In genomic region chr22:41288245-41288946, GRCh38 we compare ENCODE assay signal across 1 cellular context.
TF ChIP-seq lines count a peak whose summit lies in the region.

No MANE protein-coding gene starts in this region.

TF ChIP-seq in K562, 482 proteins besides CTCF, POLR2A, EP300 and RAD21 (continued from another document):
- TF ChIP-seq E2F8 (IDR thresholded peaks at IDR 0.05; ENCODE audit: low read depth, partially characterized antibody), result no peak
- peak; percentile 51; the same call in 1 of the 2 replicates for TF ChIP-seq SMARCE1 (IDR thresholded peaks at IDR 0.05)
- peak in 1 of 2 experiments; percentile 80 for TF ChIP-seq AFF1 (IDR thresholded peaks at IDR 0.05; ENCODE audit: low read depth in 1 of 2, partially characterized antibody in 2 of 2)
- no peak for TF ChIP-seq PBX2 (CRISPR knock-in tag; IDR thresholded peaks at IDR 0.05; ENCODE audit: low read depth)
- no peak for TF ChIP-seq PBX2 (tag; conservative IDR thresholded peaks at IDR 0.05; ENCODE audit: low read depth)
- no peak for TF ChIP-seq ATF6 (CRISPR knock-in tag; IDR thresholded peaks at IDR 0.05)
- no peak for TF ChIP-seq BRF1 (IDR thresholded peaks at IDR 0.05; ENCODE audit: borderline replicate concordance, extremely low read depth, insufficient read length)
- no peak for TF ChIP-seq SIN3B (IDR thresholded peaks at IDR 0.05; ENCODE audit: low read depth)
- no peak for TF ChIP-seq ZBTB7A (IDR thresholded peaks at IDR 0.05; ENCODE audit: borderline replicate concordance, control insufficient read depth, low read depth, low read length)
- TF ChIP-seq ARID1B (IDR thresholded peaks at IDR 0.05), result peak; percentile 49
- peak; percentile 68; the same call in 1 of the 2 replicates for TF ChIP-seq ATF3 (IDR thresholded peaks at IDR 0.05)
- TF ChIP-seq ATF3 (CRISPR knock-in tag; conservative IDR thresholded peaks at IDR 0.05), result no peak
- peak; percentile 72 to 84; a peak in 3 of 4 replicates for TF ChIP-seq FOXA3 (CRISPR knock-in tag; conservative IDR thresholded peaks at IDR 0.05 in 1 of 2, IDR thresholded peaks at IDR 0.05 in 1 of 2)
- no peak for TF ChIP-seq PHB (CRISPR knock-in tag; IDR thresholded peaks at IDR 0.05)
- no peak for TF ChIP-seq POLR3A (IDR thresholded peaks at IDR 0.05; ENCODE audit: borderline replicate concordance, extremely low read depth, insufficient read depth, insufficient read length)
- no peak for TF ChIP-seq ZNF436 (CRISPR knock-in tag; IDR thresholded peaks at IDR 0.05)
- peak; percentile 85 for TF ChIP-seq FOSL1 (tag; conservative IDR thresholded peaks at IDR 0.05)
